22 cellular contexts compared by ENCODE assay signal in genomic region chr22:44549701-44550100, GRCh38.
"Had no signal": no experiment of that assay in that cellular context is flagged by ENCODE, and none has a peak within 500 bp of the region (broad histone marks: within the 10 kb centered on the region; RNA-seq: fewer than 3 reads in every experiment).

No MANE protein-coding gene starts in this region.

- H3K27ac ChIP-seq: tibial artery had no signal

- H3K27ac Mint-ChIP-seq: activated CD4-positive, alpha-beta memory T cell treated with anti-CD3 and anti-CD28 coated beads for 36 hours; activated naive CD8-positive, alpha-beta T cell treated with anti-CD3 and anti-CD28 coated beads, Interleukin-2, amount 10 ng/mL, durations not matched to agents 7 days and 5 days; stimulated activated effector memory CD8-positive, alpha-beta T cell treated with anti-CD3 and anti-CD28 coated beads, Interleukin-12 subunit alpha, Interleukin-12 subunit beta, amount 100 ng/mL, for 72 hours; T-helper 17 cell had no signal

- H3K9me3 ChIP-seq: left lung, tibial artery had no signal

- DNase-seq: activated CD4-positive, alpha-beta memory T cell treated with anti-CD3 and anti-CD28 coated beads for 36 hours; activated CD4-positive, alpha-beta T cell treated with anti-CD3 and anti-CD28 coated beads for 48 hours; activated naive CD4-positive, alpha-beta T cell treated with Interleukin-2 at 50 U/mL for 16 hours; activated naive CD8-positive, alpha-beta T cell treated with anti-CD3 and anti-CD28 coated beads, Interleukin-2, amount 10 ng/mL, durations not matched to agents 7 days and 5 days; amygdala; effector CD4-positive, alpha-beta T cell; erythroblast; foreskin melanocyte; immature natural killer cell; kidney glomerular epithelial cell; mammary epithelial cell; occipital lobe; small intestine; stimulated activated CD4-positive, alpha-beta T cell treated with anti-CD3 and anti-CD28 coated beads, Interleukin-2, amount 100 ng/mL, for 24 hours; stimulated activated naive CD8-positive, alpha-beta T cell treated with anti-CD3 and anti-CD28 coated beads, Interleukin-15, amount 100 ng/mL, for 72 hours; SW 1271; T-helper 17 cell had no signal

- H3K27me3 ChIP-seq: hepatocyte had no signal

- H3K9me3 Mint-ChIP-seq: activated CD4-positive, alpha-beta memory T cell treated with anti-CD3 and anti-CD28 coated beads for 36 hours; activated naive CD8-positive, alpha-beta T cell treated with anti-CD3 and anti-CD28 coated beads, Interleukin-2, amount 10 ng/mL, durations not matched to agents 7 days and 5 days; immature natural killer cell; stimulated activated effector memory CD8-positive, alpha-beta T cell treated with anti-CD3 and anti-CD28 coated beads, Interleukin-12 subunit alpha, Interleukin-12 subunit beta, amount 100 ng/mL, for 72 hours; stimulated activated naive CD8-positive, alpha-beta T cell treated with anti-CD3 and anti-CD28 coated beads, Interleukin-15, amount 100 ng/mL, for 72 hours had no signal

- H3K4me3 Mint-ChIP-seq: activated CD4-positive, alpha-beta memory T cell treated with anti-CD3 and anti-CD28 coated beads for 36 hours; activated naive CD8-positive, alpha-beta T cell treated with anti-CD3 and anti-CD28 coated beads, Interleukin-2, amount 10 ng/mL, durations not matched to agents 7 days and 5 days; immature natural killer cell; nephron; stimulated activated effector memory CD8-positive, alpha-beta T cell treated with anti-CD3 and anti-CD28 coated beads, Interleukin-12 subunit alpha, Interleukin-12 subunit beta, amount 100 ng/mL, for 72 hours; stimulated activated naive CD8-positive, alpha-beta T cell treated with anti-CD3 and anti-CD28 coated beads, Interleukin-15, amount 100 ng/mL, for 72 hours; T-helper 17 cell had no signal

- H3K4me3 ChIP-seq: hepatocyte, left lung, tibial artery had no signal

- H3K4me1 Mint-ChIP-seq: immature natural killer cell had no signal

- H3K36me3 ChIP-seq: left lung, tibial artery had no signal

- ATAC-seq: left lung; stimulated activated effector memory CD8-positive, alpha-beta T cell treated with anti-CD3 and anti-CD28 coated beads, Interleukin-12 subunit alpha, Interleukin-12 subunit beta, amount 100 ng/mL, for 72 hours; stimulated activated naive CD8-positive, alpha-beta T cell treated with anti-CD3 and anti-CD28 coated beads, Interleukin-15, amount 100 ng/mL, for 72 hours; T-helper 17 cell had no signal

- H3K36me3 Mint-ChIP-seq: activated CD4-positive, alpha-beta memory T cell treated with anti-CD3 and anti-CD28 coated beads for 36 hours; activated naive CD8-positive, alpha-beta T cell treated with anti-CD3 and anti-CD28 coated beads, Interleukin-2, amount 10 ng/mL, durations not matched to agents 7 days and 5 days; immature natural killer cell; stimulated activated effector memory CD8-positive, alpha-beta T cell treated with anti-CD3 and anti-CD28 coated beads, Interleukin-12 subunit alpha, Interleukin-12 subunit beta, amount 100 ng/mL, for 72 hours had no signal
